Comparison of ENCODE assay signal across 1 cellular context in the genomic region with DNA sequence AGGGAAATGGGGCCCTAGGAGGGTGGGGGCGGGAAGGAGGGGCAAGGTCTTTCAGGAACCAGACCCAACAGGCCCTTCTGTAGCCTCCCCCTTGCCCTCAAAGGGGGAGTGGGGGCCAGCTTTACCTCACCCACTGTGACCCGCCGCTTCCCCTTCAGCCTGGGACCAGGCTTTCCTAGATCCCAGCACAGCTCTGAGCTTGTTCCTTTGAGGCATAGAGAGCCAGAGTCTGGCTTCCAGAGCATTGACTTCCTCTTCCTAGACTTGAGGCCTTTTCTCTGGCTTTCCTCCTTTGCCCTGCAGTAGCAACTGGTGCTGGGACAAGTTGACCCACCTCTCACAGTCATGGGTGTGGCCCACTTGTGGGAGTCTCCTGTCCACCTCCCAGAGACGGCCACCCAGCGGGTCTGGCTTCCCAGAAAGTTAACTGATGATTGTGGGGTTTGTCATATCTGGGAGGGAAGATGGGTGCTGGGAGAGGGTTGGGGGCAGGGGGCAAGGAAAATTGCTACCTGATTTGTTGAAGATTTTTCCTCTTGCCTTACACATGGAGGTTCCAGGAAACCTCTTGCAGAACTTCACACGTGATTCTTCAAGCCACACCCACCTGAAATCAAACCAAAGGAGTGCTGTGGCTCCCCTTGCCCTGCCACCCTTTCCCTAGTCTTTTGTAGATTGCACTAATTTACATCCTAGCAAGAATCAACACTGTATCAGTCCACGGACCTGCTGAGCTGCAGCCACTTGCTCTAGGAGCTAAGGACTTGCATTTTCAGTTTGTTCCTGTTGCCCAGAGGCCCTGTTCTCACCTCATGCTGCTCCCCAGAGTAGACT.
TF ChIP-seq lines count a peak whose summit lies in the region.

No MANE protein-coding gene starts in this region.

TF ChIP-seq in K562, 482 proteins besides CTCF, POLR2A, EP300 and RAD21:
- peak in 1 of 2 experiments; percentile 23; a peak in 1 of 4 replicates for TF ChIP-seq RCOR1 (IDR thresholded peaks at IDR 0.05; ENCODE audit: borderline replicate concordance in 1 of 2, low read depth in 2 of 2, low read length in 2 of 2)
- TF ChIP-seq, protein P1, sequence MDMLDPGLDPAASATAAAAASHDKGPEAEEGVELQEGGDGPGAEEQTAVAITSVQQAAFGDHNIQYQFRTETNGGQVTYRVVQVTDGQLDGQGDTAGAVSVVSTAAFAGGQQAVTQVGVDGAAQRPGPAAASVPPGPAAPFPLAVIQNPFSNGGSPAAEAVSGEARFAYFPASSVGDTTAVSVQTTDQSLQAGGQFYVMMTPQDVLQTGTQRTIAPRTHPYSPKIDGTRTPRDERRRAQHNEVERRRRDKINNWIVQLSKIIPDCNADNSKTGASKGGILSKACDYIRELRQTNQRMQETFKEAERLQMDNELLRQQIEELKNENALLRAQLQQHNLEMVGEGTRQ (CRISPR knock-in tag; IDR thresholded peaks at IDR 0.05): peak; percentile 30; the same call in 1 of the 2 replicates
- TF ChIP-seq RBM39 (optimal IDR thresholded peaks at IDR 0.05; ENCODE audit: low read depth, low read length): no peak
- no peak for TF ChIP-seq SETDB1 (IDR thresholded peaks at IDR 0.05; ENCODE audit: low read length)
- TF ChIP-seq, protein P2, sequence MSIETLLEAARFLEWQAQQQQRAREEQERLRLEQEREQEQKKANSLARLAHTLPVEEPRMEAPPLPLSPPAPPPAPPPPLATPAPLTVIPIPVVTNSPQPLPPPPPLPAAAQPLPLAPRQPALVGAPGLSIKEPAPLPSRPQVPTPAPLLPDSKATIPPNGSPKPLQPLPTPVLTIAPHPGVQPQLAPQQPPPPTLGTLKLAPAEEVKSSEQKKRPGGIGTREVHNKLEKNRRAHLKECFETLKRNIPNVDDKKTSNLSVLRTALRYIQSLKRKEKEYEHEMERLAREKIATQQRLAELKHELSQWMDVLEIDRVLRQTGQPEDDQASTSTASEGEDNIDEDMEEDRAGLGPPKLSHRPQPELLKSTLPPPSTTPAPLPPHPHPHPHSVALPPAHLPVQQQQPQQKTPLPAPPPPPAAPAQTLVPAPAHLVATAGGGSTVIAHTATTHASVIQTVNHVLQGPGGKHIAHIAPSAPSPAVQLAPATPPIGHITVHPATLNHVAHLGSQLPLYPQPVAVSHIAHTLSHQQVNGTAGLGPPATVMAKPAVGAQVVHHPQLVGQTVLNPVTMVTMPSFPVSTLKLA (conservative IDR thresholded peaks at IDR 0.05): 0 out of 4 replicates have a peak, but pooled peaks of 1 of the 2 experiments have one; percentile 27
- peak; percentile 22; the same call in 1 of the 2 replicates for TF ChIP-seq CTBP1 (IDR thresholded peaks at IDR 0.05; ENCODE audit: borderline replicate concordance)
- peak; percentile 90 for TF ChIP-seq ZNF766 (CRISPR knock-in tag; conservative IDR thresholded peaks at IDR 0.05)
- 0 out of 2 replicates have a peak, but pooled peaks have one; percentile 4 for TF ChIP-seq POLR2G (IDR thresholded peaks at IDR 0.05; ENCODE audit: low read depth, low read length)
- TF ChIP-seq CC2D1A (IDR thresholded peaks at IDR 0.05): no peak
- TF ChIP-seq KLF1 (tag; IDR thresholded peaks at IDR 0.05): peak; percentile 32; the same call in 1 of the 2 replicates
- no peak for TF ChIP-seq ZKSCAN1 (IDR thresholded peaks at IDR 0.05; ENCODE audit: low read depth, low read length)
- no peak for TF ChIP-seq HNRNPH1 (optimal IDR thresholded peaks at IDR 0.05; ENCODE audit: low read depth, low read length)
- TF ChIP-seq POLR2AphosphoS5 (IDR thresholded peaks at IDR 0.05; ENCODE audit: control insufficient read depth, insufficient read depth, low read depth, low read length): no peak
- TF ChIP-seq, protein P3, sequence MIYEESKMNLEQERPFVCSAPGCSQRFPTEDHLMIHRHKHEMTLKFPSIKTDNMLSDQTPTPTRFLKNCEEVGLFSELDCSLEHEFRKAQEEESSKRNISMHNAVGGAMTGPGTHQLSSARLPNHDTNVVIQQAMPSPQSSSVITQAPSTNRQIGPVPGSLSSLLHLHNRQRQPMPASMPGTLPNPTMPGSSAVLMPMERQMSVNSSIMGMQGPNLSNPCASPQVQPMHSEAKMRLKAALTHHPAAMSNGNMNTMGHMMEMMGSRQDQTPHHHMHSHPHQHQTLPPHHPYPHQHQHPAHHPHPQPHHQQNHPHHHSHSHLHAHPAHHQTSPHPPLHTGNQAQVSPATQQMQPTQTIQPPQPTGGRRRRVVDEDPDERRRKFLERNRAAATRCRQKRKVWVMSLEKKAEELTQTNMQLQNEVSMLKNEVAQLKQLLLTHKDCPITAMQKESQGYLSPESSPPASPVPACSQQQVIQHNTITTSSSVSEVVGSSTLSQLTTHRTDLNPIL (CRISPR knock-in tag; IDR thresholded peaks at IDR 0.05): no peak
- peak; percentile 75; the same call in 1 of the 2 replicates for TF ChIP-seq SPI1 (IDR thresholded peaks at IDR 0.05; ENCODE audit: borderline replicate concordance, low read depth, low read length)
- TF ChIP-seq HDAC2 (IDR thresholded peaks at IDR 0.05): peak; percentile 25; the same call in 1 of the 2 replicates
- 0 out of 2 replicates have a peak, but pooled peaks have one; percentile 18 for TF ChIP-seq MYC (IDR thresholded peaks at IDR 0.05; ENCODE audit: low read depth, low read length)
- TF ChIP-seq MYC (CRISPR knock-in tag; IDR thresholded peaks at IDR 0.05; ENCODE audit: borderline replicate concordance, low read depth): no peak
- TF ChIP-seq, protein P4, sequence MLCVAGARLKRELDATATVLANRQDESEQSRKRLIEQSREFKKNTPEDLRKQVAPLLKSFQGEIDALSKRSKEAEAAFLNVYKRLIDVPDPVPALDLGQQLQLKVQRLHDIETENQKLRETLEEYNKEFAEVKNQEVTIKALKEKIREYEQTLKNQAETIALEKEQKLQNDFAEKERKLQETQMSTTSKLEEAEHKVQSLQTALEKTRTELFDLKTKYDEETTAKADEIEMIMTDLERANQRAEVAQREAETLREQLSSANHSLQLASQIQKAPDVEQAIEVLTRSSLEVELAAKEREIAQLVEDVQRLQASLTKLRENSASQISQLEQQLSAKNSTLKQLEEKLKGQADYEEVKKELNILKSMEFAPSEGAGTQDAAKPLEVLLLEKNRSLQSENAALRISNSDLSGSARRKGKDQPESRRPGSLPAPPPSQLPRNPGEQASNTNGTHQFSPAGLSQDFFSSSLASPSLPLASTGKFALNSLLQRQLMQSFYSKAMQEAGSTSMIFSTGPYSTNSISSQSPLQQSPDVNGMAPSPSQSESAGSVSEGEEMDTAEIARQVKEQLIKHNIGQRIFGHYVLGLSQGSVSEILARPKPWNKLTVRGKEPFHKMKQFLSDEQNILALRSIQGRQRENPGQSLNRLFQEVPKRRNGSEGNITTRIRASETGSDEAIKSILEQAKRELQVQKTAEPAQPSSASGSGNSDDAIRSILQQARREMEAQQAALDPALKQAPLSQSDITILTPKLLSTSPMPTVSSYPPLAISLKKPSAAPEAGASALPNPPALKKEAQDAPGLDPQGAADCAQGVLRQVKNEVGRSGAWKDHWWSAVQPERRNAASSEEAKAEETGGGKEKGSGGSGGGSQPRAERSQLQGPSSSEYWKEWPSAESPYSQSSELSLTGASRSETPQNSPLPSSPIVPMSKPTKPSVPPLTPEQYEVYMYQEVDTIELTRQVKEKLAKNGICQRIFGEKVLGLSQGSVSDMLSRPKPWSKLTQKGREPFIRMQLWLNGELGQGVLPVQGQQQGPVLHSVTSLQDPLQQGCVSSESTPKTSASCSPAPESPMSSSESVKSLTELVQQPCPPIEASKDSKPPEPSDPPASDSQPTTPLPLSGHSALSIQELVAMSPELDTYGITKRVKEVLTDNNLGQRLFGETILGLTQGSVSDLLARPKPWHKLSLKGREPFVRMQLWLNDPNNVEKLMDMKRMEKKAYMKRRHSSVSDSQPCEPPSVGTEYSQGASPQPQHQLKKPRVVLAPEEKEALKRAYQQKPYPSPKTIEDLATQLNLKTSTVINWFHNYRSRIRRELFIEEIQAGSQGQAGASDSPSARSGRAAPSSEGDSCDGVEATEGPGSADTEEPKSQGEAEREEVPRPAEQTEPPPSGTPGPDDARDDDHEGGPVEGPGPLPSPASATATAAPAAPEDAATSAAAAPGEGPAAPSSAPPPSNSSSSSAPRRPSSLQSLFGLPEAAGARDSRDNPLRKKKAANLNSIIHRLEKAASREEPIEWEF (CRISPR knock-in tag; IDR thresholded peaks at IDR 0.05): no peak
- TF ChIP-seq RAD51 (IDR thresholded peaks at IDR 0.05; ENCODE audit: borderline replicate concordance, low read depth): 0 out of 2 replicates have a peak, but pooled peaks have one; percentile 23
